ENCODE assay signal across 11 cellular contexts in the genomic region with DNA sequence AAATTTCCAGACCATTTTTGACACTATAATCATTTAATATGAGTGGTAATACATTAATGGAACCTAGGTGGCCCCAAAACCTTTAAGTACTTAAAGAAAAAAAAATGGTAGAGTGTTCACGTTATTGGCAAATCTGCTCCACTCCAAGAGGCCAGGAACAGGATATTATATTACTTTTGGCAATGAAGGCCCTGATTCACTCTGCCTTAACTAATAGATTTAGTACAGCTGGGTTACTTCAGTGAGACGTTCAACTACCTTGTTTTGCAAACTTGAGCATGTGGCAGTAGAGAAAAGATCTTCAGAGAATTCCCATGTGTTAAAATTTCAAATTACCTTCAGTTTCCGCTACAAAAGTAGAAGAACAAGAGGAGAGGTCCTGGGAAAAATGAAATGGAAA. TPM values are rescaled to one million over a fixed set of nuclear protein-coding genes. Genes with fewer than 3 reads are reported as not detected.
DNase-seq lines count a peak whose midpoint lies in the region; ATAC-seq and TF ChIP-seq lines count a peak whose summit lies in the region.
"Had no signal": no experiment of that assay in that cellular context is flagged by ENCODE, and none has a peak within 500 bp of the region (broad histone marks: within the 10 kb centered on the region; RNA-seq: fewer than 3 reads in every experiment).

No MANE protein-coding gene starts in this region.

- no peaks in the 10 kb centered on the region for H3K36me3 Mint-ChIP-seq in chondrocyte (ENCODE audit: low read depth)

- intact Hi-C loops in left lung (cut with DNase I): no loop called here

- H3K27ac ChIP-seq in osteoblast (ENCODE audit: low read depth, low read length): peak overlapping the region; percentile 43
- no peak overlapping the region for H3K27ac ChIP-seq in left lung
- H3K27ac ChIP-seq in suprapubic skin: no peak overlapping the region
- H3K27ac ChIP-seq: lower lobe of right lung had no signal

- H3K27me3 ChIP-seq in osteoblast (ENCODE audit: insufficient read depth, low read length): no peaks in the 10 kb centered on the region
- H3K27me3 ChIP-seq in left lung: no peaks in the 10 kb centered on the region
- no peaks in the 10 kb centered on the region for H3K27me3 ChIP-seq in suprapubic skin
- no peaks in the 10 kb centered on the region for H3K27me3 ChIP-seq in H7 (ENCODE audit: control insufficient read depth, insufficient read depth, low read length)

- peak; percentile 19 for DNase-seq in ELR (ENCODE audit: low read depth)
- DNase-seq in NCI-H2171 treated with DMSO at 0.1 percent for 48 hours (lab: John Stamatoyannopoulos, UW): peak; percentile 92
- DNase-seq in chondrocyte (ENCODE audit: low spot score): no peak
- peak; percentile 38 for DNase-seq in osteoblast (ENCODE audit: insufficient read length, low spot score, missing footprints)
- no peak for DNase-seq in left lung
- no peak for DNase-seq in suprapubic skin (ENCODE audit: low spot score in 2 of 2)
- DNase-seq in H7: no peak
- DNase-seq: activated gamma-delta T cell, hippocampal formation, lower lobe of right lung had no signal

- ATAC-seq in left lung: no peak
- ATAC-seq: lower lobe of right lung had no signal

- H4K20me1 ChIP-seq in osteoblast (ENCODE audit: insufficient read depth, low read length): peaks cover 91% of the 10 kb centered on the region

- no peak overlapping the region for H2AFZ ChIP-seq in osteoblast (ENCODE audit: low read length)

- whole genome bisulfite sequencing in suprapubic skin: 43% methylated on average over 3 of the region's 3 CpGs

- H3K4me1 ChIP-seq in osteoblast (ENCODE audit: insufficient read depth, low read length) (peaks cover 65% of the 10 kb centered on the region), left lung (peaks cover 22 to 92% of the 10 kb centered on the region in 2 donors), suprapubic skin (peaks cover 87% of the 10 kb centered on the region)

- H3K4me1 Mint-ChIP-seq in chondrocyte (ENCODE audit: low read depth): peaks cover 69% of the 10 kb centered on the region

- H3K4me2 ChIP-seq in osteoblast (ENCODE audit: insufficient read depth, low read length): no peak overlapping the region

- H3K4me3 ChIP-seq in osteoblast (ENCODE audit: insufficient read depth, low read length): no peak overlapping the region
- H3K4me3 ChIP-seq in left lung: no peak overlapping the region
- no peak overlapping the region for H3K4me3 ChIP-seq in suprapubic skin
- H3K4me3 ChIP-seq in H7 (ENCODE audit: insufficient read depth, low read depth, low read length): no peak overlapping the region
- H3K4me3 ChIP-seq: lower lobe of right lung had no signal

- TF ChIP-seq CTCF in chondrocyte (IDR thresholded peaks at IDR 0.05) (no peak), osteoblast (IDR thresholded peaks at IDR 0.05; ENCODE audit: extremely low read depth, low read depth, low read length) (no peak), left lung (IDR thresholded peaks at IDR 0.05) (no peak), suprapubic skin (IDR thresholded peaks at IDR 0.05) (no peak)

- H3K36me3 ChIP-seq in osteoblast (ENCODE audit: insufficient read depth, low read length) (peaks cover 7% of the 10 kb centered on the region), left lung (peaks cover 0 to 6% of the 10 kb centered on the region in 2 donors), suprapubic skin (no peaks in the 10 kb centered on the region), H7 (replicated peaks; ENCODE audit: control insufficient read depth, insufficient read depth, low read length) (no peaks in the 10 kb centered on the region; the same call in none of the 2 replicates)

- no peak for TF ChIP-seq EP300 in suprapubic skin (IDR thresholded peaks at IDR 0.05)

- H3K27ac Mint-ChIP-seq in chondrocyte (ENCODE audit: unreplicated experiment): peak overlapping the region; percentile 75
- H3K27ac Mint-ChIP-seq: dendritic cell treated with granulocyte-macrophage colony-stimulating factor and Interleukin-4, amounts not matched to agents 40 ng/mL and 50 ng/mL, for 4 days had no signal

- TF ChIP-seq POLR2A in suprapubic skin (IDR thresholded peaks at IDR 0.05): no peak

- no peak overlapping the region for H3K4me3 Mint-ChIP-seq in chondrocyte (ENCODE audit: unreplicated experiment)
- H3K4me3 Mint-ChIP-seq: dendritic cell treated with granulocyte-macrophage colony-stimulating factor and Interleukin-4, amounts not matched to agents 40 ng/mL and 50 ng/mL, for 4 days had no signal

- H3K9me3 ChIP-seq in osteoblast (ENCODE audit: low read depth, low read length): no peaks in the 10 kb centered on the region
- no peaks in the 10 kb centered on the region for H3K9me3 ChIP-seq in left lung
- H3K9me3 ChIP-seq in suprapubic skin: no peaks in the 10 kb centered on the region
- H3K9me3 ChIP-seq: lower lobe of right lung had no signal

- peaks cover 100% of the 10 kb centered on the region for H3K79me2 ChIP-seq in osteoblast (ENCODE audit: insufficient read depth, low read length)

- H3K27me3 Mint-ChIP-seq in chondrocyte (ENCODE audit: low read depth): no peaks in the 10 kb centered on the region
- H3K27me3 Mint-ChIP-seq: dendritic cell treated with granulocyte-macrophage colony-stimulating factor and Interleukin-4, amounts not matched to agents 40 ng/mL and 50 ng/mL, for 4 days had no signal

- no peaks in the 10 kb centered on the region for H3K9me3 Mint-ChIP-seq in chondrocyte (ENCODE audit: low read depth)
- H3K9me3 Mint-ChIP-seq: dendritic cell treated with granulocyte-macrophage colony-stimulating factor and Interleukin-4, amounts not matched to agents 40 ng/mL and 50 ng/mL, for 4 days had no signal

RNA-seq across cellular contexts. Expression of gene ADNP, which starts 12.8 kb away (rescaled TPM):
- total RNA-seq in chondrocyte (56.8 to 60.2 TPM (median 58.9 TPM) in 3 replicates), osteoblast (23.5 and 26.2 TPM in 2 replicates), left lung (10 to 100 TPM; 51.9 to 58.7 TPM), suprapubic skin (10 to 100 TPM; 58.9 to 77.1 (median 72.6) TPM)
- 23.5 and 40.5 TPM in 2 replicates for total RNA-seq in H7 (2014; rRNA removed; shearing (Covaris generic))

RNA-seq across cellular contexts. Expression of gene DPM1, which starts 39.9 kb away (rescaled TPM):
- total RNA-seq in chondrocyte (37.7 to 40.5 TPM (median 39.9 TPM) in 3 replicates), osteoblast (43.3 and 53.2 TPM in 2 replicates), left lung (10 to 100 TPM; 31.9 to 33.0 TPM), suprapubic skin (10 to 100 TPM; 30.5 to 54.3 (median 41.5) TPM)
- 59.2 and 60.8 TPM in 2 replicates for total RNA-seq in H7 (2014; rRNA removed; shearing (Covaris generic))

RNA-seq across cellular contexts. Expression of gene MOCS3, which starts 40.2 kb away (rescaled TPM):
- total RNA-seq in chondrocyte (4.3 to 4.6 TPM (median 4.4 TPM) in 3 replicates), osteoblast (9.7 and 10.5 TPM in 2 replicates), left lung (1 to 10 TPM; 3.1 to 3.6 TPM), suprapubic skin (1 to 10 TPM; 4.5 to 7.4 (median 6.5) TPM)
- 9.1 and 9.3 TPM in 2 replicates for total RNA-seq in H7 (2014; rRNA removed; shearing (Covaris generic))

Comparison
In these comparisons a context has a peak if more than half of its experiments do, and no peak if none do; other contexts are left out.
1. DNase-seq: peak in ELR (single experiment), NCI-H2171 treated with DMSO at 0.1 percent for 48 hours (single experiment) and osteoblast (single experiment); none in chondrocyte (single experiment), left lung (0 of 2), suprapubic skin (0 of 2) and H7 (single experiment).